In genomic region chr5:179218586-179219330, GRCh38 we compare ENCODE assay signal across 16 cellular contexts.
DNase-seq lines count a peak whose midpoint lies in the region; ATAC-seq and TF ChIP-seq lines count a peak whose summit lies in the region.
"Had no signal": no experiment of that assay in that cellular context is flagged by ENCODE, and none has a peak within 500 bp of the region (broad histone marks: within the 10 kb centered on the region; RNA-seq: fewer than 3 reads in every experiment).

No MANE protein-coding gene starts in this region.

- peaks cover 4% of the 10 kb centered on the region for H3K79me1 ChIP-seq in neuronal stem cell (ENCODE audit: low read depth, low read length)

- H3K4me1 Mint-ChIP-seq in naive thymus-derived CD4-positive, alpha-beta T cell, result no peaks in the 10 kb centered on the region
- H3K4me1 Mint-ChIP-seq: B cell; CD8-positive, alpha-beta memory T cell had no signal

- no peaks in the 10 kb centered on the region for H3K27me3 ChIP-seq in right cardiac atrium (ENCODE audit: control insufficient read depth, insufficient read depth)
- H3K27me3 ChIP-seq in heart left ventricle, result no peaks in the 10 kb centered on the region
- no peaks in the 10 kb centered on the region for H3K27me3 ChIP-seq in naive thymus-derived CD4-positive, alpha-beta T cell (ENCODE audit: control insufficient read depth in 2 of 2, insufficient read depth in 2 of 2, low read length in 2 of 2)
- H3K27me3 ChIP-seq in neuronal stem cell (ENCODE audit: control insufficient read depth in 3 of 3, insufficient read depth in 3 of 3, low read depth in 1 of 3, low read length in 3 of 3), result peaks cover 0 to 2% (median 0%) of the 10 kb centered on the region in 3 experiments
- H3K27me3 ChIP-seq in gastrocnemius medialis, result no peaks in the 10 kb centered on the region

- H4K8ac ChIP-seq in neuronal stem cell (ENCODE audit: low read depth, low read length), result no peak overlapping the region

- peak overlapping the region; percentile 48 for H3K18ac ChIP-seq in neuronal stem cell (ENCODE audit: low read length)

- in situ Hi-C loops in gastrocnemius medialis (cut with MboI; ENCODE audit: low sequenced_read_pairs in 4 of 4), result no loop called here

- 65% methylated on average over 15 of the region's 15 CpGs for WGBS in right cardiac atrium
- 62 to 77% (median 74%) methylated on average over 13 to 15 of the region's 15 CpGs for WGBS in heart left ventricle, 4 donors
- WGBS in neuronal stem cell (ENCODE audit: extremely low coverage in 2 of 2, insufficient read length in 2 of 2, insufficient replicate concordance in 1 of 2), 2 donors, result no CpG with 5 or more reads among the region's 15 CpGs

- peak overlapping the region; percentile 8 for H2AK5ac ChIP-seq in neuronal stem cell (ENCODE audit: low read depth, low read length)

- TF ChIP-seq CTCF in heart left ventricle (IDR thresholded peaks at IDR 0.05), result no peak
- no peak for TF ChIP-seq CTCF in gastrocnemius medialis (IDR thresholded peaks at IDR 0.05 in 4 of 5, conservative IDR thresholded peaks at IDR 0.05 in 1 of 5)

- H3K4me3 Mint-ChIP-seq in naive thymus-derived CD4-positive, alpha-beta T cell, result no peak overlapping the region
- H3K4me3 Mint-ChIP-seq: B cell; CD8-positive, alpha-beta memory T cell; H9 had no signal

- no peak overlapping the region for H3K4ac ChIP-seq in neuronal stem cell (ENCODE audit: low read length)

- no peak overlapping the region for H2BK15ac ChIP-seq in neuronal stem cell (ENCODE audit: low read length)

- H3K4me1 ChIP-seq in right cardiac atrium (ENCODE audit: control insufficient read depth, insufficient read depth, low read length), result no peaks in the 10 kb centered on the region
- H3K4me1 ChIP-seq in heart left ventricle, result no peaks in the 10 kb centered on the region
- H3K4me1 ChIP-seq in naive thymus-derived CD4-positive, alpha-beta T cell (ENCODE audit: control insufficient read depth in 2 of 2, insufficient read depth in 2 of 2, low read length in 2 of 2), result no peaks in the 10 kb centered on the region
- H3K4me1 ChIP-seq in neuronal stem cell (ENCODE audit: control insufficient read depth in 2 of 2, insufficient read depth in 1 of 2, low read depth in 1 of 2, low read length in 2 of 2), result peaks cover 0 to 6% of the 10 kb centered on the region in 2 donors
- H3K4me1 ChIP-seq in gastrocnemius medialis, result no peaks in the 10 kb centered on the region

- CTCF ChIA-PET in naive thymus-derived CD4-positive, alpha-beta T cell (lab: Charles Lee), result no interaction called here

- DNase-seq in right cardiac atrium (peak in 2 of 3 donors; percentile 31 to 39), heart left ventricle (no peak), neuronal stem cell (ENCODE audit: low spot score) (no peak), gastrocnemius medialis (no peak)
- DNase-seq in naive thymus-derived CD4-positive, alpha-beta T cell, result no peak
- DNase-seq: CD8-positive, alpha-beta memory T cell; COR-L47; DMS 273 treated with DMSO at 0.1 percent for 48 hours; DMS53; DND-41; H9 had no signal

- no peak overlapping the region for H3K4me2 ChIP-seq in neuronal stem cell (ENCODE audit: insufficient read depth, low read length, poor library complexity, severe bottlenecking)

- TF ChIP-seq POLR2A in heart left ventricle (IDR thresholded peaks at IDR 0.05) (no peak), gastrocnemius medialis (IDR thresholded peaks at IDR 0.05) (no peak)

- no peak overlapping the region for H3K23ac ChIP-seq in neuronal stem cell (ENCODE audit: low read depth, low read length, poor library complexity)

- ATAC-seq in right cardiac atrium, result no peak
- ATAC-seq in heart left ventricle, result no peak
- peak; percentile 20 for ATAC-seq in naive thymus-derived CD4-positive, alpha-beta T cell
- ATAC-seq in HG03097 (IDR thresholded peaks at IDR 0.05; ENCODE audit: low FRiP score, unreplicated experiment), result no peak
- ATAC-seq in gastrocnemius medialis, result no peak
- no peak for ATAC-seq in esophagus mucosa
- ATAC-seq: GM12878 had no signal

- H3K36me3 Mint-ChIP-seq in naive thymus-derived CD4-positive, alpha-beta T cell, result peaks cover 0 to 6% (median 4%) of the 10 kb centered on the region in 5 donors
- H3K36me3 Mint-ChIP-seq: CD8-positive, alpha-beta memory T cell had no signal

- POLR2A ChIA-PET in naive thymus-derived CD4-positive, alpha-beta T cell (lab: Charles Lee), result no interaction called here

- no peaks in the 10 kb centered on the region for H3K36me3 ChIP-seq in heart left ventricle
- H3K36me3 ChIP-seq in naive thymus-derived CD4-positive, alpha-beta T cell (ENCODE audit: control insufficient read depth in 2 of 3, insufficient read depth in 3 of 3, low read length in 3 of 3), result no peaks in the 10 kb centered on the region
- peaks cover 0 to 7% of the 10 kb centered on the region in 2 donors for H3K36me3 ChIP-seq in neuronal stem cell (replicated peaks in 1 of 2; ENCODE audit: control insufficient read depth in 2 of 2, insufficient read depth in 2 of 2, low read length in 2 of 2)
- no peaks in the 10 kb centered on the region for H3K36me3 ChIP-seq in gastrocnemius medialis
- H3K36me3 ChIP-seq: BLaER1 treated with 17β-estradiol and CSF1 and Interleukin-3, amounts not matched to agents 10 nM and 100 nM had no signal

- no peak overlapping the region for H4K91ac ChIP-seq in neuronal stem cell (ENCODE audit: low read depth, low read length, poor library complexity)

- H3K27me3 Mint-ChIP-seq in naive thymus-derived CD4-positive, alpha-beta T cell, result peaks cover 0 to 3% (median 0%) of the 10 kb centered on the region in 5 donors
- H3K27me3 Mint-ChIP-seq: CD8-positive, alpha-beta memory T cell had no signal

- no peak overlapping the region for H3K27ac Mint-ChIP-seq in naive thymus-derived CD4-positive, alpha-beta T cell
- H3K27ac Mint-ChIP-seq: B cell; CD8-positive, alpha-beta memory T cell; H9 had no signal

- H3K9ac ChIP-seq in neuronal stem cell (ENCODE audit: low read depth, low read length, poor library complexity), result peak overlapping the region; percentile 50

- no peak overlapping the region for H3K14ac ChIP-seq in neuronal stem cell (ENCODE audit: low read length)

- peaks cover 0 to 10% (median 6%) of the 10 kb centered on the region in 11 donors for H3K9me3 Mint-ChIP-seq in naive thymus-derived CD4-positive, alpha-beta T cell

- no peak overlapping the region for H2BK5ac ChIP-seq in neuronal stem cell (ENCODE audit: low read length)

- H3K4me3 ChIP-seq in right cardiac atrium (ENCODE audit: low read length) (no peak overlapping the region), heart left ventricle (no peak overlapping the region), neuronal stem cell (ENCODE audit: low read length in 2 of 2) (no peak overlapping the region), gastrocnemius medialis (no peak overlapping the region)
- no peak overlapping the region for H3K4me3 ChIP-seq in naive thymus-derived CD4-positive, alpha-beta T cell (ENCODE audit: low read length)
- H3K4me3 ChIP-seq: BLaER1 treated with 17β-estradiol and CSF1 and Interleukin-3, amounts not matched to agents 10 nM and 100 nM; GM12878 had no signal

- no peak overlapping the region for H2AFZ ChIP-seq in neuronal stem cell (ENCODE audit: low read length)

- no peak overlapping the region for H2BK12ac ChIP-seq in neuronal stem cell (ENCODE audit: low read length)

- intact Hi-C loops in right cardiac atrium (cut with DNase I), result no loop called here
- intact Hi-C loops in heart left ventricle (cut with DNase I), result no loop called here
- intact Hi-C loops in naive thymus-derived CD4-positive, alpha-beta T cell (cut with micrococcal nuclease), result no loop called here
- intact Hi-C loops in gastrocnemius medialis (cut with DNase I; ENCODE audit: low total_unique reads), result no loop called here

- no peaks in the 10 kb centered on the region for H3K9me3 ChIP-seq in right cardiac atrium (ENCODE audit: control insufficient read depth, low read length)
- H3K9me3 ChIP-seq in heart left ventricle, result no peaks in the 10 kb centered on the region
- peaks cover 0 to 4% (median 0%) of the 10 kb centered on the region in 3 experiments for H3K9me3 ChIP-seq in naive thymus-derived CD4-positive, alpha-beta T cell (ENCODE audit: control insufficient read depth in 2 of 3, low read length in 3 of 3)
- peaks cover 11 to 13% of the 10 kb centered on the region in 2 donors for H3K9me3 ChIP-seq in neuronal stem cell (replicated peaks in 1 of 2; ENCODE audit: control insufficient read depth in 2 of 2, insufficient read depth in 1 of 2, low read depth in 1 of 2, low read length in 2 of 2)
- H3K9me3 ChIP-seq in gastrocnemius medialis, result no peaks in the 10 kb centered on the region

- no peak overlapping the region for H2BK120ac ChIP-seq in neuronal stem cell (ENCODE audit: low read depth, low read length)

- no peak overlapping the region for H3K27ac ChIP-seq in right cardiac atrium (ENCODE audit: low read length)
- no peak overlapping the region for H3K27ac ChIP-seq in heart left ventricle
- H3K27ac ChIP-seq in naive thymus-derived CD4-positive, alpha-beta T cell (ENCODE audit: low read depth, low read length), result no peak overlapping the region
- no peak overlapping the region for H3K27ac ChIP-seq in neuronal stem cell (replicated peaks; ENCODE audit: low read length)
- no peak overlapping the region for H3K27ac ChIP-seq in gastrocnemius medialis
- H3K27ac ChIP-seq: BLaER1 treated with 17β-estradiol and CSF1 and Interleukin-3, amounts not matched to agents 10 nM and 100 nM had no signal

Comparison
In these comparisons a context has a peak if more than half of its experiments do, and no peak if none do; other contexts are left out.
1. DNase-seq: peak in right cardiac atrium (2 of 3); none in heart left ventricle (0 of 5), naive thymus-derived CD4-positive, alpha-beta T cell (0 of 9), neuronal stem cell (single experiment) and gastrocnemius medialis (0 of 2).